In genomic region chr18:6543330-6543908, GRCh38 we compare ENCODE assay signal across 8 cellular contexts.
DNase-seq lines count a peak whose midpoint lies in the region; ATAC-seq, FAIRE-seq and TF ChIP-seq lines count a peak whose summit lies in the region.

No MANE protein-coding gene starts in this region.

- no peak overlapping the region for H2BK15ac ChIP-seq in neuronal stem cell (ENCODE audit: low read length)

- no peak overlapping the region for H3K23ac ChIP-seq in neuronal stem cell (ENCODE audit: low read depth, low read length, poor library complexity)

- no peak overlapping the region for H4K8ac ChIP-seq in neuronal stem cell (ENCODE audit: low read depth, low read length)

- H3F3A ChIP-seq in smooth muscle cell (ENCODE audit: low read depth), result no peaks in the 10 kb centered on the region

- no peaks in the 10 kb centered on the region for H3K79me2 ChIP-seq in smooth muscle cell (ENCODE audit: low read depth)

- FAIRE-seq in HTR-8/SVneo (lab: Jason Lieb, UNC), result no peak

- no peak overlapping the region for H3K9ac ChIP-seq in smooth muscle cell (ENCODE audit: low read depth)
- H3K9ac ChIP-seq in neuronal stem cell (ENCODE audit: low read depth, low read length, poor library complexity), result no peak overlapping the region

- H3K4me1 ChIP-seq in RWPE2 (ENCODE audit: insufficient read depth, poor library complexity, severe bottlenecking), result no peaks in the 10 kb centered on the region
- no peaks in the 10 kb centered on the region for H3K4me1 ChIP-seq in smooth muscle cell (ENCODE audit: low read depth)
- peaks cover 0 to 1% of the 10 kb centered on the region in 2 donors for H3K4me1 ChIP-seq in neuronal stem cell (ENCODE audit: control insufficient read depth in 2 of 2, insufficient read depth in 1 of 2, low read depth in 1 of 2, low read length in 2 of 2)

- no peak overlapping the region for H3K14ac ChIP-seq in neuronal stem cell (ENCODE audit: low read length)

- DNase-seq in COR-L47 (lab: John Stamatoyannopoulos, UW) (peak; percentile 62), HTR-8/SVneo (ENCODE audit: insufficient read length, low spot score) (peak; percentile 38), RWPE2 (ENCODE audit: low spot score) (no peak), fibroblast of villous mesenchyme (ENCODE audit: low read depth) (peak; percentile 57), smooth muscle cell (lab: John Stamatoyannopoulos, UW; ENCODE audit: unreplicated experiment) (no peak), neuronal stem cell (ENCODE audit: low spot score) (no peak)

- no peak overlapping the region for H2BK5ac ChIP-seq in neuronal stem cell (ENCODE audit: low read length)

- no peak overlapping the region for H4K91ac ChIP-seq in neuronal stem cell (ENCODE audit: low read depth, low read length, poor library complexity)

- H2AFZ ChIP-seq in smooth muscle cell (ENCODE audit: low read depth) (no peak overlapping the region), neuronal stem cell (ENCODE audit: low read length) (no peak overlapping the region)

- H3K9me3 ChIP-seq in RWPE2 (ENCODE audit: severe bottlenecking) (no peaks in the 10 kb centered on the region), smooth muscle cell (replicated peaks; ENCODE audit: low read depth) (no peaks in the 10 kb centered on the region), neuronal stem cell (replicated peaks in 1 of 2; ENCODE audit: control insufficient read depth in 2 of 2, insufficient read depth in 1 of 2, low read depth in 1 of 2, low read length in 2 of 2) (no peaks in the 10 kb centered on the region)

- 0 out of 3 replicates have a peak, but pooled peaks have one; percentile 29 for ATAC-seq in RWPE2 (ENCODE audit: low read depth)
- ATAC-seq in HG02870 (IDR thresholded peaks at IDR 0.05; ENCODE audit: unreplicated experiment), result no peak
- no peak for ATAC-seq in GM18858 (IDR thresholded peaks at IDR 0.05; ENCODE audit: unreplicated experiment)

- no peak overlapping the region for H3K27ac ChIP-seq in RWPE2 (ENCODE audit: poor library complexity, severe bottlenecking)
- no peak overlapping the region for H3K27ac ChIP-seq in smooth muscle cell (ENCODE audit: low read depth)
- no peak overlapping the region for H3K27ac ChIP-seq in neuronal stem cell (replicated peaks; ENCODE audit: low read length)

- H3K79me1 ChIP-seq in neuronal stem cell (ENCODE audit: low read depth, low read length), result no peaks in the 10 kb centered on the region

- H2BK12ac ChIP-seq in neuronal stem cell (ENCODE audit: low read length), result no peak overlapping the region

- peak; percentile 79 for TF ChIP-seq CTCF in RWPE2 (IDR thresholded peaks at IDR 0.05; ENCODE audit: poor library complexity, severe bottlenecking)
- TF ChIP-seq CTCF in fibroblast of villous mesenchyme (IDR thresholded peaks at IDR 0.05; ENCODE audit: insufficient read depth, low read depth, low read length), result peak; percentile 52
- TF ChIP-seq CTCF in smooth muscle cell (IDR thresholded peaks at IDR 0.05; ENCODE audit: borderline replicate concordance, insufficient read depth, poor library complexity, severe bottlenecking), result peak; percentile 66

- no peak overlapping the region for H3K4me3 ChIP-seq in RWPE2 (ENCODE audit: severe bottlenecking)
- no peak overlapping the region for H3K4me3 ChIP-seq in fibroblast of villous mesenchyme (ENCODE audit: low read depth, low read length)
- no peak overlapping the region for H3K4me3 ChIP-seq in smooth muscle cell
- peak overlapping the region in 1 of 2 donors; percentile 27 for H3K4me3 ChIP-seq in neuronal stem cell (ENCODE audit: low read length in 2 of 2)

- H3K27me3 ChIP-seq in RWPE2 (ENCODE audit: insufficient read depth, poor library complexity, severe bottlenecking) (no peaks in the 10 kb centered on the region), smooth muscle cell (ENCODE audit: low read depth) (no peaks in the 10 kb centered on the region), neuronal stem cell (ENCODE audit: control insufficient read depth in 3 of 3, insufficient read depth in 3 of 3, low read depth in 1 of 3, low read length in 3 of 3) (no peaks in the 10 kb centered on the region)

- no peak overlapping the region for H3K4me2 ChIP-seq in smooth muscle cell
- H3K4me2 ChIP-seq in neuronal stem cell (ENCODE audit: insufficient read depth, low read length, poor library complexity, severe bottlenecking), result no peak overlapping the region

- H2BK120ac ChIP-seq in neuronal stem cell (ENCODE audit: low read depth, low read length), result no peak overlapping the region

- H3K18ac ChIP-seq in neuronal stem cell (ENCODE audit: low read length), result no peak overlapping the region

- no peaks in the 10 kb centered on the region for H4K20me1 ChIP-seq in smooth muscle cell (ENCODE audit: low read depth)

- no peaks in the 10 kb centered on the region for H3K36me3 ChIP-seq in RWPE2 (ENCODE audit: low read depth)
- no peaks in the 10 kb centered on the region for H3K36me3 ChIP-seq in smooth muscle cell (ENCODE audit: low read depth)
- H3K36me3 ChIP-seq in neuronal stem cell (replicated peaks in 1 of 2; ENCODE audit: control insufficient read depth in 2 of 2, insufficient read depth in 2 of 2, low read length in 2 of 2), result no peaks in the 10 kb centered on the region

- no peak overlapping the region for H3K4ac ChIP-seq in neuronal stem cell (ENCODE audit: low read length)

- no peak overlapping the region for H2AK5ac ChIP-seq in neuronal stem cell (ENCODE audit: low read depth, low read length)

- whole genome bisulfite sequencing in smooth muscle cell (ENCODE audit: low lambda C conversion rate), result 46% methylated on average over 8 of the region's 8 CpGs
- WGBS in neuronal stem cell (ENCODE audit: extremely low coverage in 2 of 2, insufficient read length in 2 of 2, insufficient replicate concordance in 1 of 2), 2 donors, result no CpG with 5 or more reads among the region's 8 CpGs

Comparison
In these comparisons a context has a peak if more than half of its experiments do, and no peak if none do; other contexts are left out.
1. DNase-seq: peak in COR-L47 (single experiment), HTR-8/SVneo (single experiment) and fibroblast of villous mesenchyme (single experiment); none in RWPE2 (single experiment), smooth muscle cell (single experiment) and neuronal stem cell (single experiment).
2. Peak in every context shown above with its lines, with median percentiles within 50 percentile points of each other: CTCF ChIP-seq.